Comparison of ENCODE assay signal across 1 cellular context in genomic region chr6:149923327-149923986, GRCh38.
TF ChIP-seq lines count a peak whose summit lies in the region.

No MANE protein-coding gene starts in this region.

TF ChIP-seq in K562, 482 proteins besides CTCF, POLR2A, EP300 and RAD21:
- no peak for TF ChIP-seq ZNF263 (CRISPR knock-in tag; IDR thresholded peaks at IDR 0.05; ENCODE audit: borderline replicate concordance)
- 0 out of 2 replicates have a peak, but pooled peaks have one; percentile 35 for TF ChIP-seq MBD1 (CRISPR knock-in tag; IDR thresholded peaks at IDR 0.05)
- peak in 1 of 2 experiments; percentile 23; a peak in 1 of 4 replicates for TF ChIP-seq NRF1 (conservative IDR thresholded peaks at IDR 0.05 in 1 of 2, IDR thresholded peaks at IDR 0.05 in 1 of 2)
- 0 out of 2 replicates have a peak, but pooled peaks have one; percentile 2 for TF ChIP-seq ZBTB33 (CRISPR knock-in tag; IDR thresholded peaks at IDR 0.05)
